ENCODE assay signal across 11 cellular contexts in genomic region chr18:35071819-35072247, GRCh38. TPM values are rescaled to one million over a fixed set of nuclear protein-coding genes. Genes with fewer than 3 reads are reported as not detected.
A peak's percentile ranks its signal among the peaks of the same experiment; 100 is the strongest.
DNase-seq lines count a peak whose midpoint lies in the region; ATAC-seq and FAIRE-seq lines count a peak whose summit lies in the region.
"Had no signal": no experiment of that assay in that cellular context is flagged by ENCODE, and none has a peak within 500 bp of the region (broad histone marks: within the 10 kb centered on the region; RNA-seq: fewer than 3 reads in every experiment).

No MANE protein-coding gene starts in this region.

- DNase-seq in SK-MEL-5 (ENCODE audit: low read depth, low spot score) (peak; percentile 70), memory B cell (ENCODE audit: low spot score in 2 of 2) (no peak), NOMO-1 treated with dmso at 0.1 percent for 144 hours (lab: John Stamatoyannopoulos, UW; ENCODE audit: unreplicated experiment) (no peak), frontal cortex (ENCODE audit: low spot score in 2 of 2) (no peak), mucosa of gallbladder (ENCODE audit: low spot score) (no peak), middle frontal gyrus (ENCODE audit: extremely low spot score, low spot score) (no peak)
- DNase-seq: cerebellar nuclear complex, mucosa of descending colon, T-helper 17 cell had no signal

- H3K4me3 Mint-ChIP-seq in memory B cell = no peak overlapping the region
- H3K4me3 Mint-ChIP-seq: T-helper 17 cell had no signal

- H3K9me3 Mint-ChIP-seq in memory B cell = no peaks in the 10 kb centered on the region

- H3K36me3 Mint-ChIP-seq in memory B cell = peaks cover 14% of the 10 kb centered on the region

- peak overlapping the region; percentile 89 for H3K27ac Mint-ChIP-seq in memory B cell

- FAIRE-seq in frontal cortex (lab: Jason Lieb, UNC) = no peak

- ATAC-seq in GM18508 (IDR thresholded peaks at IDR 0.05; ENCODE audit: insufficient read depth, unreplicated experiment) (peak; percentile 49), GM21825 (IDR thresholded peaks at IDR 0.05; ENCODE audit: unreplicated experiment) (peak; percentile 63), memory B cell (ENCODE audit: low read depth) (peak; percentile 34)
- ATAC-seq: mucosa of descending colon, T-helper 17 cell had no signal

- peaks cover 29% of the 10 kb centered on the region for H3K4me1 Mint-ChIP-seq in memory B cell

- H3K27me3 Mint-ChIP-seq in memory B cell = no peaks in the 10 kb centered on the region
- H3K27me3 Mint-ChIP-seq: T-helper 17 cell had no signal

- in situ Hi-C loops in SK-MEL-5 (cut with HindIII; ENCODE audit: low pct_unique_long_range_greater_than_20kb, low sequenced_read_pairs) = no loop called here

RNA-seq across cellular contexts. Expression of gene MAPRE2, which starts 30.6 kb away (rescaled TPM):
- 20.0 and 25.9 TPM in 2 replicates for total RNA-seq in SK-MEL-5 (2014; rRNA removed; shearing (Covaris generic))
- polyA plus RNA-seq in SK-MEL-5 (2015; cell fraction: cytosol; rRNA removed) = 23.0 and 32.7 TPM in 2 replicates
- polyA plus RNA-seq in SK-MEL-5 (2015; cell fraction: nucleus; rRNA removed) = 11.6 and 16.7 TPM in 2 replicates
- total RNA-seq in frontal cortex (68.9 TPM), mucosa of gallbladder (75.8 TPM)
